Comparison of ENCODE assay signal across 14 cellular contexts in the genomic region with DNA sequence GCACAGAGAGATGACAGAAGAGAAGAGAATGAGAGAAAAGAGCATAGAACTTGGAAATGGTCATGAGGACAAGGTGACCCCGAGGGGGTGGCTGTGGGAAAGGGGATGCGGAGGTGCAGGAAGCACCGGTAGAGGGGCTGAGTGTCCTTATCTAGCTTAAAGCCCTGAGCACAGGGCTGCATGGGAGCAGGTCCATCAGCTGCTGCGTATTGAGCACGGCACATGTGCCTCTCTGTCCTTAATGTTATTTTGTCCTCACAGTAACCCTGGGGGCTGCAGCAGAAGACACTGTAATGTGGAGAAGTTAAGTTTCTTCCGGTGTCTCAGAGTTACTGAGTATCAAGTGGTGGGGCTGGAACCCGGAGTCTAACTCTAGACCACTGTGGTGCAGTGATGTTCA.
DNase-seq lines count a peak whose midpoint lies in the region; ATAC-seq and TF ChIP-seq lines count a peak whose summit lies in the region.
"Had no signal": no experiment of that assay in that cellular context is flagged by ENCODE, and none has a peak within 500 bp of the region (broad histone marks: within the 10 kb centered on the region; RNA-seq: fewer than 3 reads in every experiment).

No MANE protein-coding gene starts in this region.

- TF ChIP-seq CTCF in esophagus muscularis mucosa (IDR thresholded peaks at IDR 0.05) (no peak), osteocyte (IDR thresholded peaks at IDR 0.05) (no peak)

- H3K27me3 Mint-ChIP-seq in activated T-cell treated with anti-CD3 and anti-CD28 coated beads, Interleukin-2, amount 50 U/mL, for 24 hours, result no peaks in the 10 kb centered on the region
- no peaks in the 10 kb centered on the region for H3K27me3 Mint-ChIP-seq in activated T-helper 1 cell treated with anti-CD3 and anti-CD28 coated beads, Interleukin-12 subunit alpha, Interleukin-12 subunit beta, Interleukin-2, Interleukin-4 antibody, amounts not matched to agents 30 ng/mL and 10 ng/mL and 1 ng/mL, durations not matched to agents 14 hours and 24 hours and 36 hours (ENCODE audit: insufficient read depth)
- H3K27me3 Mint-ChIP-seq in osteocyte (ENCODE audit: unreplicated experiment), result no peaks in the 10 kb centered on the region
- H3K27me3 Mint-ChIP-seq: CD8-positive, alpha-beta memory T cell had no signal

- H3K27me3 ChIP-seq in esophagus muscularis mucosa, result no peaks in the 10 kb centered on the region

- H3K36me3 ChIP-seq in esophagus muscularis mucosa, result peaks cover 0 to 22% (median 8%) of the 10 kb centered on the region in 4 donors

- no peak for TF ChIP-seq EP300 in esophagus muscularis mucosa (IDR thresholded peaks at IDR 0.05)

- no peak overlapping the region for H3K27ac Mint-ChIP-seq in activated T-cell treated with anti-CD3 and anti-CD28 coated beads, Interleukin-2, amount 50 U/mL, for 24 hours
- H3K27ac Mint-ChIP-seq in activated T-helper 1 cell treated with anti-CD3 and anti-CD28 coated beads, Interleukin-12 subunit alpha, Interleukin-12 subunit beta, Interleukin-2, Interleukin-4 antibody, amounts not matched to agents 30 ng/mL and 10 ng/mL and 1 ng/mL, durations not matched to agents 14 hours and 24 hours and 36 hours, result peak overlapping the region; percentile 61
- H3K27ac Mint-ChIP-seq in osteocyte (ENCODE audit: unreplicated experiment), result no peak overlapping the region

- WGBS in esophagus muscularis mucosa, result 93% methylated on average over 7 of the region's 7 CpGs

- no peak overlapping the region for H3K27ac ChIP-seq in esophagus muscularis mucosa (replicated peaks in 1 of 4)
- H3K27ac ChIP-seq: 22Rv1 had no signal

- H3K4me1 ChIP-seq in esophagus muscularis mucosa, result no peaks in the 10 kb centered on the region
- H3K4me1 ChIP-seq: HAP-1 had no signal

- H3K9me3 Mint-ChIP-seq in activated T-cell treated with anti-CD3 and anti-CD28 coated beads, Interleukin-2, amount 50 U/mL, for 24 hours, result no peaks in the 10 kb centered on the region
- H3K9me3 Mint-ChIP-seq in activated T-helper 1 cell treated with anti-CD3 and anti-CD28 coated beads, Interleukin-12 subunit alpha, Interleukin-12 subunit beta, Interleukin-2, Interleukin-4 antibody, amounts not matched to agents 30 ng/mL and 10 ng/mL and 1 ng/mL, durations not matched to agents 14 hours and 24 hours and 36 hours, result no peaks in the 10 kb centered on the region
- no peaks in the 10 kb centered on the region for H3K9me3 Mint-ChIP-seq in osteocyte (ENCODE audit: unreplicated experiment)
- H3K9me3 Mint-ChIP-seq: CD14-positive monocyte; CD8-positive, alpha-beta memory T cell had no signal

- peaks cover 92% of the 10 kb centered on the region for H3K36me3 Mint-ChIP-seq in activated T-cell treated with anti-CD3 and anti-CD28 coated beads, Interleukin-2, amount 50 U/mL, for 24 hours (ENCODE audit: low read depth)
- peaks cover 67% of the 10 kb centered on the region for H3K36me3 Mint-ChIP-seq in activated T-helper 1 cell treated with anti-CD3 and anti-CD28 coated beads, Interleukin-12 subunit alpha, Interleukin-12 subunit beta, Interleukin-2, Interleukin-4 antibody, amounts not matched to agents 30 ng/mL and 10 ng/mL and 1 ng/mL, durations not matched to agents 14 hours and 24 hours and 36 hours (ENCODE audit: low read depth)
- H3K36me3 Mint-ChIP-seq in osteocyte (ENCODE audit: unreplicated experiment), result peaks cover 24% of the 10 kb centered on the region

- TF ChIP-seq POLR2A in esophagus muscularis mucosa (IDR thresholded peaks at IDR 0.05; ENCODE audit: low read depth), result no peak

- intact Hi-C loops in activated T-helper 1 cell treated with anti-CD3 and anti-CD28 coated beads, Interleukin-12 subunit alpha, Interleukin-12 subunit beta, Interleukin-2, Interleukin-4 antibody, amounts not matched to agents 30 ng/mL and 10 ng/mL and 1 ng/mL, durations not matched to agents 14 hours and 24 hours and 36 hours (cut with micrococcal nuclease), result no loop called here
- intact Hi-C loops in esophagus muscularis mucosa (cut with DNase I), result no loop called here

- H3K4me1 Mint-ChIP-seq in activated T-cell treated with anti-CD3 and anti-CD28 coated beads, Interleukin-2, amount 50 U/mL, for 24 hours (ENCODE audit: low read depth), result no peaks in the 10 kb centered on the region
- peaks cover 12% of the 10 kb centered on the region for H3K4me1 Mint-ChIP-seq in activated T-helper 1 cell treated with anti-CD3 and anti-CD28 coated beads, Interleukin-12 subunit alpha, Interleukin-12 subunit beta, Interleukin-2, Interleukin-4 antibody, amounts not matched to agents 30 ng/mL and 10 ng/mL and 1 ng/mL, durations not matched to agents 14 hours and 24 hours and 36 hours (ENCODE audit: low read depth)
- peaks cover 15% of the 10 kb centered on the region for H3K4me1 Mint-ChIP-seq in osteocyte (ENCODE audit: unreplicated experiment)
- H3K4me1 Mint-ChIP-seq: CD14-positive monocyte had no signal

- ATAC-seq in stimulated activated naive CD8-positive, alpha-beta T cell treated with anti-CD3 and anti-CD28 coated beads, Interleukin-15, Interleukin-2, amounts not matched to agents 100 U/mL and 50 U/mL, for 24 hours, result no peak

- H3K4me3 Mint-ChIP-seq in activated T-cell treated with anti-CD3 and anti-CD28 coated beads, Interleukin-2, amount 50 U/mL, for 24 hours, result no peak overlapping the region
- H3K4me3 Mint-ChIP-seq in activated T-helper 1 cell treated with anti-CD3 and anti-CD28 coated beads, Interleukin-12 subunit alpha, Interleukin-12 subunit beta, Interleukin-2, Interleukin-4 antibody, amounts not matched to agents 30 ng/mL and 10 ng/mL and 1 ng/mL, durations not matched to agents 14 hours and 24 hours and 36 hours, result no peak overlapping the region
- H3K4me3 Mint-ChIP-seq in osteocyte (ENCODE audit: unreplicated experiment), result no peak overlapping the region
- H3K4me3 Mint-ChIP-seq: CD14-positive monocyte; CD8-positive, alpha-beta memory T cell had no signal

- peak; percentile 16 for DNase-seq in activated T-cell treated with anti-CD3 and anti-CD28 coated beads, Interleukin-2, amount 50 U/mL, for 24 hours
- no peak for DNase-seq in activated T-cell treated with anti-CD3 and anti-CD28 coated beads for 4 hours
- DNase-seq in activated T-helper 1 cell treated with anti-CD3 and anti-CD28 coated beads, Interleukin-12 subunit alpha, Interleukin-12 subunit beta, Interleukin-2, Interleukin-4 antibody, amounts not matched to agents 30 ng/mL and 10 ng/mL and 1 ng/mL, durations not matched to agents 14 hours and 24 hours and 36 hours (ENCODE audit: low spot score), result no peak
- peak; percentile 14 for DNase-seq in esophagus muscularis mucosa (ENCODE audit: extremely low spot score)
- peak; percentile 72 for DNase-seq in osteocyte (ENCODE audit: extremely low spot score, unreplicated experiment)
- DNase-seq in glomerular visceral epithelial cell (ENCODE audit: extremely low spot score), result no peak
- no peak for DNase-seq in epidermal melanocyte (ENCODE audit: insufficient read length, low spot score)
- DNase-seq in stimulated activated naive CD8-positive, alpha-beta T cell treated with anti-CD3 and anti-CD28 coated beads, Interleukin-15, Interleukin-2, amounts not matched to agents 100 U/mL and 50 U/mL, for 24 hours, result no peak
- DNase-seq: CD8-positive, alpha-beta memory T cell; DMS53; GF-D8 had no signal

- no peaks in the 10 kb centered on the region for H3K9me3 ChIP-seq in esophagus muscularis mucosa
- H3K9me3 ChIP-seq: HAP-1 had no signal

- H3K4me3 ChIP-seq in esophagus muscularis mucosa, result no peak overlapping the region
- H3K4me3 ChIP-seq: HAP-1 had no signal

Comparison
In these comparisons a context has a peak if more than half of its experiments do, and no peak if none do; other contexts are left out.
1. DNase-seq: peak in activated T-cell treated with anti-CD3 and anti-CD28 coated beads, Interleukin-2, amount 50 U/mL, for 24 hours (single experiment), esophagus muscularis mucosa (single experiment) and osteocyte (single experiment); none in activated T-cell treated with anti-CD3 and anti-CD28 coated beads for 4 hours (single experiment), activated T-helper 1 cell treated with anti-CD3 and anti-CD28 coated beads, Interleukin-12 subunit alpha, Interleukin-12 subunit beta, Interleukin-2, Interleukin-4 antibody, amounts not matched to agents 30 ng/mL and 10 ng/mL and 1 ng/mL, durations not matched to agents 14 hours and 24 hours and 36 hours (single experiment), glomerular visceral epithelial cell (single experiment), epidermal melanocyte (single experiment) and stimulated activated naive CD8-positive, alpha-beta T cell treated with anti-CD3 and anti-CD28 coated beads, Interleukin-15, Interleukin-2, amounts not matched to agents 100 U/mL and 50 U/mL, for 24 hours (single experiment).